ENCODE assay signal across 1 cellular context in genomic region chr18:48161201-48161910, GRCh38.
TF ChIP-seq lines count a peak whose summit lies in the region.

No MANE protein-coding gene starts in this region.

TF ChIP-seq in HEK293, 187 proteins besides CTCF, POLR2A, EP300 and RAD21 (continued from another document):
- TF ChIP-seq AEBP2 (tag by site-specific recombination; IDR thresholded peaks at IDR 0.05; ENCODE audit: borderline replicate concordance), result no peak
- TF ChIP-seq KLF7 (tag by site-specific recombination; IDR thresholded peaks at IDR 0.05; ENCODE audit: borderline replicate concordance), result peak; percentile 58; the same call in 1 of the 2 replicates
- no peak for TF ChIP-seq ZNF280D (tag by site-specific recombination; IDR thresholded peaks at IDR 0.05)
- peak; percentile 90; the same call in 1 of the 2 replicates for TF ChIP-seq ZBTB20 (tag by site-specific recombination; IDR thresholded peaks at IDR 0.05)
- no peak for TF ChIP-seq GLI2 (tag by site-specific recombination; IDR thresholded peaks at IDR 0.05; ENCODE audit: borderline replicate concordance, low read depth)
- no peak for TF ChIP-seq ZNF830 (tag by site-specific recombination; IDR thresholded peaks at IDR 0.05; ENCODE audit: low read depth)
- TF ChIP-seq ZNF311 (tag by site-specific recombination; IDR thresholded peaks at IDR 0.05; ENCODE audit: borderline replicate concordance), result no peak
- TF ChIP-seq ZNF610 (tag by site-specific recombination; IDR thresholded peaks at IDR 0.05; ENCODE audit: borderline replicate concordance), result 0 out of 2 replicates have a peak, but pooled peaks have one; percentile 22
- TF ChIP-seq ZNF112 (tag by site-specific recombination; IDR thresholded peaks at IDR 0.05), result no peak
- 0 out of 2 replicates have a peak, but pooled peaks have one; percentile 51 for TF ChIP-seq ZBTB48 (tag by site-specific recombination; IDR thresholded peaks at IDR 0.05)
- TF ChIP-seq ZNF521 (tag by site-specific recombination; IDR thresholded peaks at IDR 0.05), result no peak
- TF ChIP-seq ZNF843 (tag by site-specific recombination; IDR thresholded peaks at IDR 0.05), result no peak
- TF ChIP-seq KLF1 (tag by site-specific recombination; IDR thresholded peaks at IDR 0.05), result peak; percentile 83
- peak; percentile 93 for TF ChIP-seq PRDM10 (tag by site-specific recombination; IDR thresholded peaks at IDR 0.05)
- peak; percentile 68 for TF ChIP-seq PATZ1 (tag by site-specific recombination; IDR thresholded peaks at IDR 0.05)
- 0 out of 2 replicates have a peak, but pooled peaks have one; percentile 31 for TF ChIP-seq KLF9 (tag by site-specific recombination; IDR thresholded peaks at IDR 0.05; ENCODE audit: low read depth)
- peak; percentile 75 for TF ChIP-seq WT1 (tag by site-specific recombination; IDR thresholded peaks at IDR 0.05)
- 0 out of 2 replicates have a peak, but pooled peaks have one; percentile 12 for TF ChIP-seq ZNF580 (tag by site-specific recombination; IDR thresholded peaks at IDR 0.05)
- no peak for TF ChIP-seq MYNN (tag by site-specific recombination; IDR thresholded peaks at IDR 0.05; ENCODE audit: borderline replicate concordance)
- TF ChIP-seq OVOL3 (tag by site-specific recombination; IDR thresholded peaks at IDR 0.05), result 0 out of 2 replicates have a peak, but pooled peaks have one; percentile 24
- TF ChIP-seq ZNF280C (tag by site-specific recombination; IDR thresholded peaks at IDR 0.05), result no peak
- TF ChIP-seq SP3 (tag by site-specific recombination; IDR thresholded peaks at IDR 0.05), result peak; percentile 81
- no peak for TF ChIP-seq ZNF48 (tag by site-specific recombination; IDR thresholded peaks at IDR 0.05)
- TF ChIP-seq PRDM4 (tag by site-specific recombination; IDR thresholded peaks at IDR 0.05), result no peak
- TF ChIP-seq SCRT1 (tag by site-specific recombination; IDR thresholded peaks at IDR 0.05; ENCODE audit: borderline replicate concordance), result no peak
- TF ChIP-seq SP2 (tag by site-specific recombination; IDR thresholded peaks at IDR 0.05), result peak; percentile 70
- TF ChIP-seq HIC1 (tag by site-specific recombination; IDR thresholded peaks at IDR 0.05), result no peak
TF ChIP-seq in HEK293: peak in this region for 25.
